8 cellular contexts compared by ENCODE assay signal in the genomic region with DNA sequence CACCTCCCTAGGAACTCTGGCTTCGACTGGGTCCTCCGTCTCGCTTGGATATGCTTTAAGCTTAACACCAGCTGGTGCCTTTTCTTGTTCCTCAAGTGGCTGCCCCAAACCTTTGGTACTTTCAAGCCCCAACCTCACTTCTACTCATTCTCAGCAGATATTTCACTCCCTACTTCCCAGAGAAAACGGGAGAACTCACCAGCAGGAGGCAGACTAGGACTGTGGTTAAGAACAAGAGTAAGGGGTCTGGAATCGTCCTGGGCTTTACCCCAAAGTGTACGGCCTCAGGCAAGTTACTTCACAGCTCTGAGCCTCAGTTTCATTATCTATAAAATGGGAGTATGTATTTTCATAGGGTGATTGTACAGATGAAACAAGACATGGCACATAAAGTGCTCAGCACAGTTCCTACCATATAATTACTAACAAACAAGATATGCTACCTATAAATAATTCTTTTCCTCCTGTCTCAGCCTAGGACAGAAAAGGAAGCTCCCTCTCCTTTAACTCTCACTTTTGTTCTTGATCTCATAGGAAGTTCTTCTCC. TPM values are rescaled to one million over a fixed set of nuclear protein-coding genes. Genes with fewer than 3 reads are reported as not detected.
DNase-seq lines count a peak whose midpoint lies in the region; ATAC-seq, FAIRE-seq and TF ChIP-seq lines count a peak whose summit lies in the region.

No MANE protein-coding gene starts in this region.

- DNase-seq in DND-41 (no peak), body of pancreas (peak; percentile 30 to 62 (median 44)), HepG2 (ENCODE audit: low spot score) (peak; percentile 7), T-helper 9 cell (no peak), dedifferentiated amniotic fluid mesenchymal stem cell (ENCODE audit: extremely low spot score) (no peak)

- in situ Hi-C loops in HepG2 (cut with HindIII; ENCODE audit: extremely low pct_ligation_motif_present, low pct_unique_long_range_greater_than_20kb), result loop anchor here (25.0 kb wide), 1 partner anchor 775 kb away; no protein-coding TSS in a partner anchor

- no peak for FAIRE-seq in HepG2 (lab: Jason Lieb, UNC)

- CTCF ChIA-PET in HepG2 (lab: Yijun Ruan, JAX; ENCODE audit: low intra/inter-chr PET ratio, low total read pairs), result interaction anchor here (1.3 kb wide), 1 partner anchor 778 kb away, joined by 3 read pairs; no protein-coding TSS in a partner anchor

- H4K20me1 ChIP-seq in DND-41 (ENCODE audit: insufficient read depth, low read length) (no peaks in the 10 kb centered on the region), HepG2 (ENCODE audit: insufficient read depth, low read length) (no peaks in the 10 kb centered on the region)

- H3K4me3 ChIP-seq in DND-41 (ENCODE audit: low read depth in 1 of 2, low read length in 2 of 2), result no peak overlapping the region
- H3K4me3 ChIP-seq in body of pancreas, result no peak overlapping the region
- H3K4me3 ChIP-seq in HepG2 (replicated peaks in 1 of 3; ENCODE audit: insufficient read depth in 1 of 3, low read depth in 2 of 3, low read length in 3 of 3), result no peak overlapping the region

- H2AFZ ChIP-seq in DND-41 (ENCODE audit: low read depth, low read length), result no peak overlapping the region
- no peak overlapping the region for H2AFZ ChIP-seq in HepG2 (ENCODE audit: low read length)

- BruUV-seq in HepG2 (replicated peaks; lab: Mats Ljungman, UMichigan), result no TSS peak

- WGBS in body of pancreas, 2 donors, result 13 to 22% methylated on average over 6 of the region's 6 CpGs
- 0% methylated on average over 6 of the region's 6 CpGs for WGBS in HepG2 (ENCODE audit: low lambda C conversion rate)

- H3K27me3 ChIP-seq in DND-41 (ENCODE audit: insufficient read depth, low read length, poor library complexity) (peaks cover 5% of the 10 kb centered on the region), body of pancreas (no peaks in the 10 kb centered on the region), HepG2 (ENCODE audit: control insufficient read depth in 1 of 2, insufficient read depth in 2 of 2, low read length in 2 of 2) (peaks cover 0 to 16% of the 10 kb centered on the region in 2 experiments; a peak in 1 of 5 replicates)

- TF ChIP-seq RAD21 in HepG2 (CRISPR knock-in tag; IDR thresholded peaks at IDR 0.05), result no peak

- TF ChIP-seq CTCF in DND-41 (IDR thresholded peaks at IDR 0.05; ENCODE audit: borderline replicate concordance, extremely low read depth, low read length, poor library complexity, severe bottlenecking), result peak; percentile 52
- TF ChIP-seq CTCF in LNCAP (IDR thresholded peaks at IDR 0.05), result peak; percentile 73
- TF ChIP-seq CTCF in body of pancreas (IDR thresholded peaks at IDR 0.05), result peak in 6 of 7 experiments; percentile 20 to 51 (median 36)
- peak; percentile 54 for TF ChIP-seq CTCF in HepG2 (CRISPR knock-in tag; IDR thresholded peaks at IDR 0.05)

- TF ChIP-seq EP300 in HepG2 (IDR thresholded peaks at IDR 0.05; ENCODE audit: low read depth in 2 of 2, low read length in 2 of 2), result no peak
- no peak for TF ChIP-seq EP300 in HepG2 (CRISPR knock-in tag; IDR thresholded peaks at IDR 0.05; ENCODE audit: borderline replicate concordance)

- no peak for TF ChIP-seq POLR2A in body of pancreas (IDR thresholded peaks at IDR 0.05)
- TF ChIP-seq POLR2A in HepG2 (IDR thresholded peaks at IDR 0.05; ENCODE audit: insufficient read depth in 1 of 2, low read depth in 2 of 2, low read length in 2 of 2), result no peak

- H3K27ac ChIP-seq in DND-41 (ENCODE audit: low read length) (no peak overlapping the region), body of pancreas (no peak overlapping the region), HepG2 (ENCODE audit: extremely low read length, insufficient read depth, low read length) (no peak overlapping the region)

- H3K4me1 ChIP-seq in DND-41 (ENCODE audit: insufficient read depth, low read length), result no peaks in the 10 kb centered on the region
- peaks cover 22% of the 10 kb centered on the region for H3K4me1 ChIP-seq in body of pancreas
- no peaks in the 10 kb centered on the region for H3K4me1 ChIP-seq in HepG2 (ENCODE audit: insufficient read depth, low read length)

- no peaks in the 10 kb centered on the region for H3K36me3 ChIP-seq in DND-41 (ENCODE audit: insufficient read depth, low read length)
- no peaks in the 10 kb centered on the region for H3K36me3 ChIP-seq in body of pancreas (replicated peaks in 1 of 2; ENCODE audit: insufficient read depth in 1 of 2, low read depth in 2 of 2)
- no peaks in the 10 kb centered on the region for H3K36me3 ChIP-seq in HepG2 (replicated peaks in 1 of 2; ENCODE audit: control insufficient read depth in 1 of 2, insufficient read depth in 2 of 2, low read length in 2 of 2)

- H3K4me2 ChIP-seq in DND-41 (ENCODE audit: insufficient read depth, low read length) (no peak overlapping the region), HepG2 (ENCODE audit: low read depth, low read length) (no peak overlapping the region)

- no peaks in the 10 kb centered on the region for H3K79me2 ChIP-seq in DND-41 (ENCODE audit: insufficient read depth, low read length)
- no peaks in the 10 kb centered on the region for H3K79me2 ChIP-seq in HepG2 (ENCODE audit: insufficient read depth, low read length)

- intact Hi-C loops in body of pancreas (cut with DNase I), result no loop called here
- intact Hi-C loops in HepG2 (cut with micrococcal nuclease; ENCODE audit: unreplicated experiment), result loop anchor here (5.0 kb wide), 1 partner anchor 780 kb away; no protein-coding TSS in a partner anchor

- H3K9me3 ChIP-seq in DND-41 (ENCODE audit: insufficient read depth, low read length, severe bottlenecking) (peaks cover 7% of the 10 kb centered on the region), body of pancreas (no peaks in the 10 kb centered on the region), HepG2 (ENCODE audit: low read length) (no peaks in the 10 kb centered on the region)

- H3K9ac ChIP-seq in DND-41 (ENCODE audit: low read depth, low read length), result no peak overlapping the region
- no peak overlapping the region for H3K9ac ChIP-seq in HepG2 (ENCODE audit: insufficient read depth, low read depth, low read length)

- no peak for ATAC-seq in DND-41 (ENCODE audit: insufficient read depth, low read depth)
- no peak for ATAC-seq in body of pancreas
- peak; percentile 52; the same call in 2 of the 3 replicates for ATAC-seq in HepG2
- ATAC-seq in GM18498 (IDR thresholded peaks at IDR 0.05; ENCODE audit: unreplicated experiment), result no peak
- ATAC-seq in GM21390 (IDR thresholded peaks at IDR 0.05; ENCODE audit: unreplicated experiment), result no peak

- POLR2A ChIA-PET in HepG2 (lab: Yijun Ruan, JAX), result interaction anchor here (0.6 kb wide), 1 partner anchor 92 kb away, joined by 3 read pairs; no protein-coding TSS in a partner anchor

TF ChIP-seq in HepG2, 621 proteins besides CTCF, POLR2A, EP300 and RAD21 (continues in another document):
- TF ChIP-seq CEBPZ (IDR thresholded peaks at IDR 0.05; ENCODE audit: low read length) (no peak), STAG1 (CRISPR knock-in tag; IDR thresholded peaks at IDR 0.05) (peak; percentile 60), ZNF629 (CRISPR knock-in tag; conservative IDR thresholded peaks at IDR 0.05) (peak; percentile 41; the same call in 1 of the 2 replicates)

RNA-seq across cellular contexts. Expression of gene PAMR1, which starts 37.8 kb away (rescaled TPM):
- total RNA-seq in body of pancreas, result 1 to 10 TPM in 1 of 2 donors, under 1 TPM in 1; 0.99 to 3.6 TPM
- total RNA-seq in HepG2 (2016; rRNA removed; fragmentation: Illumina TruSeq; extraction: Trizol), result not detected in 2 replicates
- total RNA-seq in HepG2 (2016; cell fraction: cytosol; rRNA removed; fragmentation: Illumina TruSeq; extraction: Trizol; ENCODE audit: low read depth), result not detected in 2 replicates
- not detected in 2 replicates for total RNA-seq in HepG2 (2016; cell fraction: insoluble cytoplasmic fraction; rRNA removed; fragmentation: Illumina TruSeq; extraction: Trizol)
- not detected in 2 replicates for total RNA-seq in HepG2 (2016; cell fraction: membrane; rRNA removed; fragmentation: Illumina TruSeq; extraction: Trizol)
- not detected in 2 replicates for total RNA-seq in HepG2 (2016; cell fraction: nucleus; rRNA removed; fragmentation: Illumina TruSeq; extraction: Trizol)
- polyA plus RNA-seq in HepG2 (2011; rRNA removed), result not detected in 2 replicates
- polyA plus RNA-seq in HepG2 (2011; cell fraction: cytosol; rRNA removed), result not detected in 2 replicates
- not detected in 2 replicates for polyA plus RNA-seq in HepG2 (2011; cell fraction: nucleus; rRNA removed)
- not detected in 2 replicates for polyA plus RNA-seq in HepG2 (2012)
- not detected in 2 replicates for polyA plus RNA-seq in HepG2 (2016; cell fraction: cytosol; fragmentation: Illumina TruSeq; extraction: Trizol; ENCODE audit: low read depth)
- not detected in 2 replicates for polyA plus RNA-seq in HepG2 (2016; cell fraction: insoluble cytoplasmic fraction; fragmentation: Illumina TruSeq; extraction: Trizol; ENCODE audit: low read depth)
- polyA plus RNA-seq in HepG2 (2016; cell fraction: membrane; fragmentation: Illumina TruSeq; extraction: Trizol; ENCODE audit: low read depth), result not detected in 2 replicates
- polyA plus RNA-seq in HepG2 (2016; cell fraction: nucleus; fragmentation: Illumina TruSeq; extraction: Trizol; ENCODE audit: insufficient read depth, low read depth), result not detected in 2 replicates
- not detected in 2 replicates for polyA minus RNA-seq in HepG2 (2011; rRNA and poly(A)+ RNA removed; ENCODE audit: low replicate concordance)
- polyA minus RNA-seq in HepG2 (2011; cell fraction: cytosol; rRNA and poly(A)+ RNA removed), result not detected in 2 replicates
- polyA minus RNA-seq in HepG2 (2011; cell fraction: nucleus; rRNA and poly(A)+ RNA removed), result not detected in 2 replicates

Comparison
In these comparisons a context has a peak if more than half of its experiments do, and no peak if none do; other contexts are left out.
1. DNase-seq: peak in body of pancreas (4 of 4) and HepG2 (single experiment); none in DND-41 (single experiment), T-helper 9 cell (single experiment) and dedifferentiated amniotic fluid mesenchymal stem cell (single experiment).
2. Peak in every context shown above with its lines, with median percentiles within 50 percentile points of each other: CTCF ChIP-seq.